Comparison of ENCODE assay signal across 1 cellular context in the genomic region with DNA sequence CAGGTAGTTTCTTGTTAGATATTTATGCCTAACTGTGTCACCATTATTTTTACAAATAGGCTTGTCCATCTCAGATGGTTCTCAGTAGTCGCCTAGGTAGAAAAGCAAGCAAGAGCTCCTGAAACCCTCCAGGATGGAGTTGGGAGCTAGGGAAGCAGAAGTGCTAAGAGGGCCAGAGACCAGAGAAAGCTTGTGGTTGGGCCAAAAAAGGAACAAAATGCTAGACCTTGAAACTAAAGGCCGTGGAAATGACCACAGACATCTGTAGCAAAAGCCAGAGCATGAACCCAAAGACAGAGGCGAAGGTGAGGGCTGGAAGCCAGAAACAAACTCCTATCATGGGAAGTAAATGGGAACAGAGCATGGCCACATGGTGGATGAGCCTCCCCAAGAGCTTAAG.
A peak's percentile ranks its signal among the peaks of the same experiment; 100 is the strongest.
TF ChIP-seq lines count a peak whose summit lies in the region.

No MANE protein-coding gene starts in this region.

TF ChIP-seq in GM12878, 131 proteins besides CTCF, POLR2A, EP300 and RAD21 (continues in another document):
- TF ChIP-seq IKZF1 (conservative IDR thresholded peaks at IDR 0.05) (peak; percentile 48; the same call in 1 of the 2 replicates), SIN3A (IDR thresholded peaks at IDR 0.05; ENCODE audit: low read depth, low read length) (no peak), MEF2A (IDR thresholded peaks at IDR 0.05; ENCODE audit: insufficient read depth, low read depth, low read length) (0 out of 2 replicates have a peak, but pooled peaks have one; percentile 24), IKZF2 (IDR thresholded peaks at IDR 0.05) (peak; percentile 34 to 53; a peak in 2 of 4 replicates), CUX1 (IDR thresholded peaks at IDR 0.05; ENCODE audit: insufficient replicate concordance, low read depth, low read length) (no peak), DPF2 (IDR thresholded peaks at IDR 0.05) (0 out of 2 replicates have a peak, but pooled peaks have one; percentile 28), NFYA (IDR thresholded peaks at IDR 0.05; ENCODE audit: borderline replicate concordance, low read depth, low read length) (no peak), POU2F2 (IDR thresholded peaks at IDR 0.05; ENCODE audit: borderline replicate concordance, low read depth, low read length) (no peak), MYC (IDR thresholded peaks at IDR 0.05; ENCODE audit: insufficient read depth, insufficient read length, insufficient replicate concordance, low read length, severe bottlenecking) (no peak), RUNX3 (IDR thresholded peaks at IDR 0.05; ENCODE audit: low read length) (peak; percentile 73), ATF7 (IDR thresholded peaks at IDR 0.05; ENCODE audit: low read depth) (no peak), NR2F1 (conservative IDR thresholded peaks at IDR 0.05) (no peak), NRF1 (conservative IDR thresholded peaks at IDR 0.05; ENCODE audit: low read depth, low read length) (no peak), TAF1 (IDR thresholded peaks at IDR 0.05; ENCODE audit: borderline replicate concordance, low read depth, low read length) (no peak), PRDM15 (CRISPR knock-in tag; IDR thresholded peaks at IDR 0.05) (no peak), HCFC1 (IDR thresholded peaks at IDR 0.05; ENCODE audit: low read length) (no peak), RB1 (IDR thresholded peaks at IDR 0.05; ENCODE audit: borderline replicate concordance) (no peak), CBX3 (IDR thresholded peaks at IDR 0.05; ENCODE audit: borderline replicate concordance, low read depth) (no peak), ZBTB33 (IDR thresholded peaks at IDR 0.05) (no peak), FOXM1 (IDR thresholded peaks at IDR 0.05; ENCODE audit: low read depth, low read length) (no peak), POLR2AphosphoS2 (IDR thresholded peaks at IDR 0.05; ENCODE audit: low read depth, low read length) (no peak), SPI1 (IDR thresholded peaks at IDR 0.05; ENCODE audit: borderline replicate concordance, insufficient read depth, low read depth, low read length) (peak; percentile 33; the same call in 1 of the 2 replicates), NFIC (IDR thresholded peaks at IDR 0.05; ENCODE audit: low read depth, low read length) (no peak), CHD2 (IDR thresholded peaks at IDR 0.05; ENCODE audit: borderline replicate concordance, low read depth, low read length) (no peak)
- TF ChIP-seq, protein P1, sequence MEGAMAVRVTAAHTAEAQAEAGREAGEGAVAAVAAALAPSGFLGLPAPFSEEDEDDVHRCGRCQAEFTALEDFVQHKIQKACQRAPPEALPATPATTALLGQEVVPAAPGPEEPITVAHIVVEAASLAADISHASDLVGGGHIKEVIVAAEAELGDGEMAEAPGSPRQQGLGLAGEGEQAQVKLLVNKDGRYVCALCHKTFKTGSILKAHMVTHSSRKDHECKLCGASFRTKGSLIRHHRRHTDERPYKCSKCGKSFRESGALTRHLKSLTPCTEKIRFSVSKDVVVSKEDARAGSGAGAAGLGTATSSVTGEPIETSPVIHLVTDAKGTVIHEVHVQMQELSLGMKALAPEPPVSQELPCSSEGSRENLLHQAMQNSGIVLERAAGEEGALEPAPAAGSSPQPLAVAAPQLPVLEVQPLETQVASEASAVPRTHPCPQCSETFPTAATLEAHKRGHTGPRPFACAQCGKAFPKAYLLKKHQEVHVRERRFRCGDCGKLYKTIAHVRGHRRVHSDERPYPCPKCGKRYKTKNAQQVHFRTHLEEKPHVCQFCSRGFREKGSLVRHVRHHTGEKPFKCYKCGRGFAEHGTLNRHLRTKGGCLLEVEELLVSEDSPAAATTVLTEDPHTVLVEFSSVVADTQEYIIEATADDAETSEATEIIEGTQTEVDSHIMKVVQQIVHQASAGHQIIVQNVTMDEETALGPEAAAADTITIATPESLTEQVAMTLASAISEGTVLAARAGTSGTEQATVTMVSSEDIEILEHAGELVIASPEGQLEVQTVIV (IDR thresholded peaks at IDR 0.05; ENCODE audit: borderline replicate concordance, partially characterized antibody), result no peak
- TF ChIP-seq, protein P2, sequence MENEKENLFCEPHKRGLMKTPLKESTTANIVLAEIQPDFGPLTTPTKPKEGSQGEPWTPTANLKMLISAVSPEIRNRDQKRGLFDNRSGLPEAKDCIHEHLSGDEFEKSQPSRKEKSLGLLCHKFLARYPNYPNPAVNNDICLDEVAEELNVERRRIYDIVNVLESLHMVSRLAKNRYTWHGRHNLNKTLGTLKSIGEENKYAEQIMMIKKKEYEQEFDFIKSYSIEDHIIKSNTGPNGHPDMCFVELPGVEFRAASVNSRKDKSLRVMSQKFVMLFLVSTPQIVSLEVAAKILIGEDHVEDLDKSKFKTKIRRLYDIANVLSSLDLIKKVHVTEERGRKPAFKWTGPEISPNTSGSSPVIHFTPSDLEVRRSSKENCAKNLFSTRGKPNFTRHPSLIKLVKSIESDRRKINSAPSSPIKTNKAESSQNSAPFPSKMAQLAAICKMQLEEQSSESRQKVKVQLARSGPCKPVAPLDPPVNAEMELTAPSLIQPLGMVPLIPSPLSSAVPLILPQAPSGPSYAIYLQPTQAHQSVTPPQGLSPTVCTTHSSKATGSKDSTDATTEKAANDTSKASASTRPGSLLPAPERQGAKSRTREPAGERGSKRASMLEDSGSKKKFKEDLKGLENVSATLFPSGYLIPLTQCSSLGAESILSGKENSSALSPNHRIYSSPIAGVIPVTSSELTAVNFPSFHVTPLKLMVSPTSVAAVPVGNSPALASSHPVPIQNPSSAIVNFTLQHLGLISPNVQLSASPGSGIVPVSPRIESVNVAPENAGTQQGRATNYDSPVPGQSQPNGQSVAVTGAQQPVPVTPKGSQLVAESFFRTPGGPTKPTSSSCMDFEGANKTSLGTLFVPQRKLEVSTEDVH (IDR thresholded peaks at IDR 0.05; ENCODE audit: low read depth, partially characterized antibody), result no peak
- TF ChIP-seq, protein P3, sequence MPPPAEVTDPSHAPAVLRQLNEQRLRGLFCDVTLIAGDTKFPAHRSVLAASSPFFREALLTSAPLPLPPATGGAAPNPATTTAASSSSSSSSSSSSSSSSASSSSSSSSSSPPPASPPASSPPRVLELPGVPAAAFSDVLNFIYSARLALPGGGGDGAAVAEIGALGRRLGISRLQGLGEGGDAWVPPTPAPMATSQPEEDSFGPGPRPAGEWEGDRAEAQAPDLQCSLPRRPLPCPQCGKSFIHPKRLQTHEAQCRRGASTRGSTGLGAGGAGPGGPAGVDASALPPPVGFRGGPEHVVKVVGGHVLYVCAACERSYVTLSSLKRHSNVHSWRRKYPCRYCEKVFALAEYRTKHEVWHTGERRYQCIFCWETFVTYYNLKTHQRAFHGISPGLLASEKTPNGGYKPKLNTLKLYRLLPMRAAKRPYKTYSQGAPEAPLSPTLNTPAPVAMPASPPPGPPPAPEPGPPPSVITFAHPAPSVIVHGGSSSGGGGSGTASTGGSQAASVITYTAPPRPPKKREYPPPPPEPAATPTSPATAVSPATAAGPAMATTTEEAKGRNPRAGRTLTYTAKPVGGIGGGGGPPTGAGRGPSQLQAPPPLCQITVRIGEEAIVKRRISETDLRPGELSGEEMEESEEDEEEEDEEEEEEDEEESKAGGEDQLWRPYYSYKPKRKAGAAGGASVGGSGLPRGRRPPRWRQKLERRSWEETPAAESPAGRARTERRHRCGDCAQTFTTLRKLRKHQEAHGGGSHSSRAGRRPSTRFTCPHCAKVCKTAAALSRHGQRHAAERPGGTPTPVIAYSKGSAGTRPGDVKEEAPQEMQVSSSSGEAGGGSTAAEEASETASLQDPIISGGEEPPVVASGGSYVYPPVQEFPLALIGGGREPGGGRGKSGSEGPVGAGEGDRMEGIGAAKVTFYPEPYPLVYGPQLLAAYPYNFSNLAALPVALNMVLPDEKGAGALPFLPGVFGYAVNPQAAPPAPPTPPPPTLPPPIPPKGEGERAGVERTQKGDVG (CRISPR knock-in tag; IDR thresholded peaks at IDR 0.05), result no peak
- TF ChIP-seq, protein P4, sequence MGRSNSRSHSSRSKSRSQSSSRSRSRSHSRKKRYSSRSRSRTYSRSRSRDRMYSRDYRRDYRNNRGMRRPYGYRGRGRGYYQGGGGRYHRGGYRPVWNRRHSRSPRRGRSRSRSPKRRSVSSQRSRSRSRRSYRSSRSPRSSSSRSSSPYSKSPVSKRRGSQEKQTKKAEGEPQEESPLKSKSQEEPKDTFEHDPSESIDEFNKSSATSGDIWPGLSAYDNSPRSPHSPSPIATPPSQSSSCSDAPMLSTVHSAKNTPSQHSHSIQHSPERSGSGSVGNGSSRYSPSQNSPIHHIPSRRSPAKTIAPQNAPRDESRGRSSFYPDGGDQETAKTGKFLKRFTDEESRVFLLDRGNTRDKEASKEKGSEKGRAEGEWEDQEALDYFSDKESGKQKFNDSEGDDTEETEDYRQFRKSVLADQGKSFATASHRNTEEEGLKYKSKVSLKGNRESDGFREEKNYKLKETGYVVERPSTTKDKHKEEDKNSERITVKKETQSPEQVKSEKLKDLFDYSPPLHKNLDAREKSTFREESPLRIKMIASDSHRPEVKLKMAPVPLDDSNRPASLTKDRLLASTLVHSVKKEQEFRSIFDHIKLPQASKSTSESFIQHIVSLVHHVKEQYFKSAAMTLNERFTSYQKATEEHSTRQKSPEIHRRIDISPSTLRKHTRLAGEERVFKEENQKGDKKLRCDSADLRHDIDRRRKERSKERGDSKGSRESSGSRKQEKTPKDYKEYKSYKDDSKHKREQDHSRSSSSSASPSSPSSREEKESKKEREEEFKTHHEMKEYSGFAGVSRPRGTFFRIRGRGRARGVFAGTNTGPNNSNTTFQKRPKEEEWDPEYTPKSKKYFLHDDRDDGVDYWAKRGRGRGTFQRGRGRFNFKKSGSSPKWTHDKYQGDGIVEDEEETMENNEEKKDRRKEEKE (IDR thresholded peaks at IDR 0.05), result no peak
